6 cellular contexts compared by ENCODE assay signal in the genomic region with DNA sequence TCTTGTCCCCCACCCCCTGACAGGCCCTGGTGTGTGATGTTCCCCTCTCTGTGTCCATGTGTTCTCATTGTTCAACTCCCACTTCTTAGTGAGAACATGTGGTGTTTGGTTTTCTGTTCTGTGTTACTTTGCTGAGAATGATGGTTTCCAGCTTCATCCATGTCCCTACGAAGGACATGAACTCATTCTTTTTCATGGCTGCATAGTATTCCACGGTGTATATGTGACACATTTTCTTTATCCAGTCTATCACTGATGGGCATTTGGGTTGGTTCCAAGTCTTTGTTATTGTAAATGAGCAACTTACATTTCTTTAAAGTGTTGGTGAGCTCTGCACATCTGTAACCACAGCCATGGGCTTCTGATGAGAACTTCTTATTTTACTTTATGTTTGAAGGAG. TPM values are rescaled to one million over a fixed set of nuclear protein-coding genes. Genes with fewer than 3 reads are reported as not detected.
"Had no signal": no experiment of that assay in that cellular context is flagged by ENCODE, and none has a peak within 500 bp of the region (broad histone marks: within the 10 kb centered on the region; RNA-seq: fewer than 3 reads in every experiment).

No MANE protein-coding gene starts in this region.

RNA-seq across cellular contexts. Expression of gene PIRT, which starts 30.9 kb away (rescaled TPM):
- total RNA-seq: GM23248, GM23338, H4, H7, H9, HFFc6 had no signal
- polyA plus RNA-seq: GM23248, GM23338 had no signal
